Comparison of ENCODE assay signal across 1 cellular context in genomic region chr2:178479275-178479616, GRCh38.
TF ChIP-seq lines count a peak whose summit lies in the region.

No MANE protein-coding gene starts in this region.

TF ChIP-seq in H1, 55 proteins besides CTCF, POLR2A, EP300 and RAD21:
- TF ChIP-seq EZH2 (IDR thresholded peaks at IDR 0.05; ENCODE audit: low read depth, low read length, severe bottlenecking) (no peak), GTF2F1 (IDR thresholded peaks at IDR 0.05; ENCODE audit: borderline replicate concordance, low read depth, low read length) (no peak), ATF2 (IDR thresholded peaks at IDR 0.05; ENCODE audit: low read length) (no peak), ZNF274 (IDR thresholded peaks at IDR 0.05; ENCODE audit: borderline replicate concordance, extremely low read depth, low read length) (no peak), SUZ12 (IDR thresholded peaks at IDR 0.05; ENCODE audit: low read length) (no peak), BACH1 (IDR thresholded peaks at IDR 0.05; ENCODE audit: low read length) (no peak), HDAC6 (IDR thresholded peaks at IDR 0.05; ENCODE audit: low read depth, low read length) (no peak), SIN3A (conservative IDR thresholded peaks at IDR 0.05 in 1 of 2, IDR thresholded peaks at IDR 0.05 in 1 of 2; ENCODE audit: low read depth in 1 of 2, low read length in 2 of 2) (no peak), PHF8 (conservative IDR thresholded peaks at IDR 0.05; ENCODE audit: low read depth, low read length) (no peak), RFX5 (IDR thresholded peaks at IDR 0.05; ENCODE audit: borderline replicate concordance, low read depth, low read length) (no peak), RXRA (IDR thresholded peaks at IDR 0.05; ENCODE audit: insufficient read depth, low read depth, low read length) (no peak), USF2 (IDR thresholded peaks at IDR 0.05; ENCODE audit: low read length) (no peak), SP4 (IDR thresholded peaks at IDR 0.05; ENCODE audit: low read length) (no peak), CHD1 (IDR thresholded peaks at IDR 0.05; ENCODE audit: low read depth, low read length) (no peak), YY1 (IDR thresholded peaks at IDR 0.05; ENCODE audit: low read depth, low read length) (no peak), CBX8 (IDR thresholded peaks at IDR 0.05; ENCODE audit: borderline replicate concordance, low read depth, low read length) (no peak), SP2 (IDR thresholded peaks at IDR 0.05; ENCODE audit: low read length) (no peak), SRF (IDR thresholded peaks at IDR 0.05; ENCODE audit: low read depth, low read length) (no peak), NRF1 (IDR thresholded peaks at IDR 0.05; ENCODE audit: low read depth, low read length) (no peak), TAF1 (IDR thresholded peaks at IDR 0.05; ENCODE audit: low read depth, low read length) (no peak)
TF ChIP-seq in H1: peak in this region for 0.
